ENCODE assay signal across 1 cellular context in genomic region chr14:50892255-50892654, GRCh38.
TF ChIP-seq lines count a peak whose summit lies in the region.

No MANE protein-coding gene starts in this region.

TF ChIP-seq in HepG2, 621 proteins besides CTCF, POLR2A, EP300 and RAD21 (continues in another document):
- TF ChIP-seq ZNF30 (CRISPR knock-in tag; IDR thresholded peaks at IDR 0.05): no peak
- TF ChIP-seq ZNF207 (IDR thresholded peaks at IDR 0.05; ENCODE audit: borderline replicate concordance): no peak
- TF ChIP-seq SIX4 (CRISPR knock-in tag; IDR thresholded peaks at IDR 0.05): no peak
- peak; percentile 77 for TF ChIP-seq SOX5 (CRISPR knock-in tag; IDR thresholded peaks at IDR 0.05; ENCODE audit: borderline replicate concordance)
- TF ChIP-seq ZFP37 (CRISPR knock-in tag; IDR thresholded peaks at IDR 0.05; ENCODE audit: borderline replicate concordance): no peak
- no peak for TF ChIP-seq BCLAF1 (IDR thresholded peaks at IDR 0.05)
- TF ChIP-seq ZNF576 (CRISPR knock-in tag; IDR thresholded peaks at IDR 0.05): no peak
- TF ChIP-seq PLSCR1 (CRISPR knock-in tag; IDR thresholded peaks at IDR 0.05; ENCODE audit: borderline replicate concordance): no peak
- TF ChIP-seq ZNF766 (CRISPR knock-in tag; IDR thresholded peaks at IDR 0.05; ENCODE audit: borderline replicate concordance): no peak
- no peak for TF ChIP-seq REL (CRISPR knock-in tag; conservative IDR thresholded peaks at IDR 0.05)
- no peak for TF ChIP-seq MLXIP (CRISPR knock-in tag; IDR thresholded peaks at IDR 0.05; ENCODE audit: borderline replicate concordance)
- TF ChIP-seq ZNF784 (CRISPR knock-in tag; IDR thresholded peaks at IDR 0.05; ENCODE audit: borderline replicate concordance): no peak
- peak; percentile 71 for TF ChIP-seq HDAC2 (CRISPR knock-in tag; IDR thresholded peaks at IDR 0.05)
- TF ChIP-seq SP5 (CRISPR knock-in tag; IDR thresholded peaks at IDR 0.05; ENCODE audit: borderline replicate concordance, low read depth): peak; percentile 39; the same call in 1 of the 2 replicates
- TF ChIP-seq JUNB (CRISPR knock-in tag; IDR thresholded peaks at IDR 0.05; ENCODE audit: borderline replicate concordance): no peak
- no peak for TF ChIP-seq SNAI1 (CRISPR knock-in tag; IDR thresholded peaks at IDR 0.05; ENCODE audit: borderline replicate concordance)
- TF ChIP-seq NFE2L1 (CRISPR knock-in tag; IDR thresholded peaks at IDR 0.05; ENCODE audit: borderline replicate concordance): no peak
- no peak for TF ChIP-seq ZBTB25 (CRISPR knock-in tag; IDR thresholded peaks at IDR 0.05)
- TF ChIP-seq ZNF569 (CRISPR knock-in tag; IDR thresholded peaks at IDR 0.05; ENCODE audit: borderline replicate concordance): no peak
- TF ChIP-seq STAG1 (CRISPR knock-in tag; IDR thresholded peaks at IDR 0.05): no peak
- TF ChIP-seq HBP1 (CRISPR knock-in tag; IDR thresholded peaks at IDR 0.05; ENCODE audit: low read depth): no peak
- TF ChIP-seq RBFOX2 (IDR thresholded peaks at IDR 0.05; ENCODE audit: low read depth, low read length): no peak
- 0 out of 2 replicates have a peak, but pooled peaks have one; percentile 29 for TF ChIP-seq CCDC6 (CRISPR knock-in tag; IDR thresholded peaks at IDR 0.05)
- no peak for TF ChIP-seq ZNF329 (CRISPR knock-in tag; IDR thresholded peaks at IDR 0.05; ENCODE audit: low read depth)
- TF ChIP-seq ZNF614 (CRISPR knock-in tag; IDR thresholded peaks at IDR 0.05; ENCODE audit: borderline replicate concordance): peak; percentile 38; the same call in 1 of the 2 replicates
- TF ChIP-seq MLX (CRISPR knock-in tag; IDR thresholded peaks at IDR 0.05): no peak
- no peak for TF ChIP-seq ZNF646 (CRISPR knock-in tag; IDR thresholded peaks at IDR 0.05)
- no peak for TF ChIP-seq CBX5 (CRISPR knock-in tag; IDR thresholded peaks at IDR 0.05; ENCODE audit: borderline replicate concordance)
- 0 out of 2 replicates have a peak, but pooled peaks have one; percentile 30 for TF ChIP-seq PPARG (CRISPR knock-in tag; conservative IDR thresholded peaks at IDR 0.05)
- TF ChIP-seq KDM1A (CRISPR knock-in tag; IDR thresholded peaks at IDR 0.05): no peak
- TF ChIP-seq MTF1 (CRISPR knock-in tag; IDR thresholded peaks at IDR 0.05): no peak
- TF ChIP-seq ZNF577 (CRISPR knock-in tag; IDR thresholded peaks at IDR 0.05; ENCODE audit: borderline replicate concordance, low read depth): no peak
- TF ChIP-seq ATF3 (CRISPR knock-in tag; IDR thresholded peaks at IDR 0.05): no peak
- TF ChIP-seq CHD4 (IDR thresholded peaks at IDR 0.05; ENCODE audit: borderline replicate concordance, low read length): no peak
- TF ChIP-seq ZBTB2 (CRISPR knock-in tag; IDR thresholded peaks at IDR 0.05; ENCODE audit: low read depth): no peak
- no peak for TF ChIP-seq ZNF501 (CRISPR knock-in tag; IDR thresholded peaks at IDR 0.05)
- peak; percentile 89 for TF ChIP-seq ESRRA (CRISPR knock-in tag; IDR thresholded peaks at IDR 0.05; ENCODE audit: low read depth)
- TF ChIP-seq KDM2A (CRISPR knock-in tag; IDR thresholded peaks at IDR 0.05; ENCODE audit: borderline replicate concordance, low read depth): no peak
- TF ChIP-seq STAT5B (CRISPR knock-in tag; IDR thresholded peaks at IDR 0.05): no peak
- no peak for TF ChIP-seq ZNF816 (CRISPR knock-in tag; IDR thresholded peaks at IDR 0.05; ENCODE audit: borderline replicate concordance)
